9 cellular contexts compared by ENCODE assay signal in genomic region chrX:19593684-19594083, GRCh38.
A peak's percentile ranks its signal among the peaks of the same experiment; 100 is the strongest.
DNase-seq lines count a peak whose midpoint lies in the region; ATAC-seq and TF ChIP-seq lines count a peak whose summit lies in the region.
"Had no signal": no experiment of that assay in that cellular context is flagged by ENCODE, and none has a peak within 500 bp of the region (broad histone marks: within the 10 kb centered on the region; RNA-seq: fewer than 3 reads in every experiment).

No MANE protein-coding gene starts in this region.

- H3K79me2 ChIP-seq in GM23248 (ENCODE audit: insufficient read depth) (peaks cover 19% of the 10 kb centered on the region), neural cell (replicated peaks; ENCODE audit: insufficient read depth, low read length) (no peaks in the 10 kb centered on the region)

- H3K9ac ChIP-seq in GM23248 (peak overlapping the region; percentile 49), endodermal cell (ENCODE audit: extremely low read depth, low read length, poor library complexity, severe bottlenecking) (no peak overlapping the region), neural cell (ENCODE audit: low read length) (no peak overlapping the region)

- peaks cover 11 to 31% (median 25%) of the 10 kb centered on the region in 3 donors for H3K4me1 Mint-ChIP-seq in CD8-positive, alpha-beta memory T cell
- H3K4me1 Mint-ChIP-seq in endodermal cell = peaks cover 4% of the 10 kb centered on the region

- peak overlapping the region in 5 of 8 donors; percentile 4 to 90 (median 54) for H3K27ac Mint-ChIP-seq in CD8-positive, alpha-beta memory T cell
- H3K27ac Mint-ChIP-seq in endodermal cell = no peak overlapping the region

- ATAC-seq in HG02885 (IDR thresholded peaks at IDR 0.05; ENCODE audit: poor library complexity, unreplicated experiment) = no peak

- no peaks in the 10 kb centered on the region for H3K9me3 Mint-ChIP-seq in CD8-positive, alpha-beta memory T cell
- H3K9me3 Mint-ChIP-seq in endodermal cell = peaks cover 72% of the 10 kb centered on the region

- peak; percentile 51 for TF ChIP-seq CTCF in endodermal cell (conservative IDR thresholded peaks at IDR 0.05)
- TF ChIP-seq CTCF in neural cell (IDR thresholded peaks at IDR 0.05; ENCODE audit: poor library complexity, severe bottlenecking) = peak; percentile 68
- no peak for TF ChIP-seq CTCF in lower leg skin (IDR thresholded peaks at IDR 0.05)

- intact Hi-C loops in lower leg skin (cut with DNase I; ENCODE audit: low total_unique reads) = no loop called here

- DNase-seq in CD8-positive, alpha-beta memory T cell = peak in 4 of 5 donors; percentile 4 to 24 (median 12)
- DNase-seq in GM23248 (peak; percentile 74), RKO (ENCODE audit: low spot score) (peak; percentile 60), endodermal cell (no peak), GDM1 (lab: John Stamatoyannopoulos, UW) (no peak), lower leg skin (ENCODE audit: low spot score in 2 of 2) (no peak)

- peaks cover 4 to 73% (median 4%) of the 10 kb centered on the region in 3 donors for H3K36me3 Mint-ChIP-seq in CD8-positive, alpha-beta memory T cell
- H3K36me3 Mint-ChIP-seq in endodermal cell (ENCODE audit: low read depth) = peaks cover 13% of the 10 kb centered on the region

- H3K4me3 Mint-ChIP-seq in CD8-positive, alpha-beta memory T cell = no peak overlapping the region
- H3K4me3 Mint-ChIP-seq in endodermal cell = no peak overlapping the region

- in situ Hi-C loops in GM23248 (cut with MboI) = loop anchor here (25.0 kb wide), 1 partner anchor 294 kb away; the partner anchor contains the start of gene SH3KBP1

- H3K27me3 ChIP-seq in CD8-positive, alpha-beta memory T cell (ENCODE audit: insufficient read depth, low read length, poor library complexity, severe bottlenecking) = no peaks in the 10 kb centered on the region
- H3K27me3 ChIP-seq in GM23248 (replicated peaks; ENCODE audit: insufficient read depth) (no peaks in the 10 kb centered on the region), endodermal cell (ENCODE audit: control insufficient read depth, insufficient read depth, low read length, poor library complexity, severe bottlenecking) (no peaks in the 10 kb centered on the region), neural cell (ENCODE audit: insufficient read depth, low read depth, low read length) (no peaks in the 10 kb centered on the region)

- POLR2A ChIA-PET in CD8-positive, alpha-beta memory T cell (lab: Charles Lee) = no interaction called here

- no peaks in the 10 kb centered on the region for H3K9me2 ChIP-seq in GM23248 (ENCODE audit: insufficient read depth)
- no peaks in the 10 kb centered on the region for H3K9me2 ChIP-seq in neural cell (ENCODE audit: insufficient read depth, low read length)

- H2AFZ ChIP-seq in GM23248 (no peak overlapping the region), neural cell (ENCODE audit: low read depth, low read length) (no peak overlapping the region)

- 0 out of 2 replicates have a peak, but pooled peaks cover 7% of the 10 kb centered on the region for H3F3A ChIP-seq in GM23248 (ENCODE audit: insufficient read depth)
- no peaks in the 10 kb centered on the region for H3F3A ChIP-seq in neural cell (ENCODE audit: insufficient read depth, low read length, poor library complexity, severe bottlenecking)

- TF ChIP-seq POLR2A in lower leg skin (IDR thresholded peaks at IDR 0.05) = no peak

- H3K4me2 ChIP-seq in GM23248 (ENCODE audit: unreplicated experiment) (no peak overlapping the region), neural cell (ENCODE audit: low read length) (no peak overlapping the region)

- peaks cover 8% of the 10 kb centered on the region for H3K36me3 ChIP-seq in CD8-positive, alpha-beta memory T cell (ENCODE audit: insufficient read depth, low read length)
- no peaks in the 10 kb centered on the region; the same call in 1 of the 2 replicates for H3K36me3 ChIP-seq in GM23248 (ENCODE audit: low read depth)
- no peaks in the 10 kb centered on the region for H3K36me3 ChIP-seq in endodermal cell (ENCODE audit: control insufficient read depth, insufficient read depth, low read length)
- no peaks in the 10 kb centered on the region for H3K36me3 ChIP-seq in neural cell (ENCODE audit: insufficient read depth, low read length)

- H4K20me1 ChIP-seq in GM23248 (ENCODE audit: insufficient read depth) (no peaks in the 10 kb centered on the region), neural cell (ENCODE audit: insufficient read depth) (no peaks in the 10 kb centered on the region)

- peak; percentile 76 for TF ChIP-seq RAD21 in neural cell (conservative IDR thresholded peaks at IDR 0.05)

- CTCF ChIA-PET in CD8-positive, alpha-beta memory T cell (lab: Charles Lee) = interaction anchor here (1.1 to 1.9 kb wide), 2 partner anchors 290 to 294 kb away, joined by 3 to 5 read pairs; partner anchors contain the start of gene SH3KBP1

- 37 to 41% methylated on average over 2 of the region's 2 CpGs for WGBS in GM23248 (ENCODE audit: low coverage in 1 of 2, low lambda C conversion rate in 2 of 2, missing lambda C conversion rate in 2 of 2), 2 experiments
- 83% methylated on average over 2 of the region's 2 CpGs; no CpG with 5 or more reads in 1 of the 2 experiments for WGBS in endodermal cell (ENCODE audit: insufficient coverage in 1 of 2, insufficient read length in 1 of 2), 2 experiments
- 17 to 50% methylated on average over 2 of the region's 2 CpGs for WGBS in lower leg skin, 2 donors

- no peak for TF ChIP-seq EP300 in neural cell (conservative IDR thresholded peaks at IDR 0.05; ENCODE audit: poor library complexity, severe bottlenecking)

- H3K4me1 ChIP-seq in CD8-positive, alpha-beta memory T cell (ENCODE audit: insufficient read depth, low read length) = no peaks in the 10 kb centered on the region
- peaks cover 31% of the 10 kb centered on the region for H3K4me1 ChIP-seq in GM23248 (ENCODE audit: insufficient read depth)
- H3K4me1 ChIP-seq in endodermal cell (ENCODE audit: control insufficient read depth, insufficient read depth, low read length) = no peaks in the 10 kb centered on the region

- no peaks in the 10 kb centered on the region for H3K9me3 ChIP-seq in CD8-positive, alpha-beta memory T cell (ENCODE audit: low read length)
- H3K9me3 ChIP-seq in GM23248 (ENCODE audit: low read depth) (no peaks in the 10 kb centered on the region), endodermal cell (ENCODE audit: control insufficient read depth, low read length) (no peaks in the 10 kb centered on the region), neural cell (ENCODE audit: low read length) (no peaks in the 10 kb centered on the region)

- no peak overlapping the region for H3K27ac ChIP-seq in CD8-positive, alpha-beta memory T cell (ENCODE audit: low read depth, low read length)
- H3K27ac ChIP-seq in GM23248 (peak overlapping the region; percentile 45; the same call in 1 of the 2 replicates), endodermal cell (ENCODE audit: low read depth, low read length) (no peak overlapping the region), neural cell (ENCODE audit: low read length) (no peak overlapping the region)

- peaks cover 0 to 6% of the 10 kb centered on the region in 2 donors for H3K27me3 Mint-ChIP-seq in CD8-positive, alpha-beta memory T cell
- no peaks in the 10 kb centered on the region for H3K27me3 Mint-ChIP-seq in endodermal cell (ENCODE audit: insufficient read depth)

- H3K4me3 ChIP-seq in CD8-positive, alpha-beta memory T cell (ENCODE audit: low read length) = no peak overlapping the region
- no peak overlapping the region for H3K4me3 ChIP-seq in GM23248
- no peak overlapping the region for H3K4me3 ChIP-seq in endodermal cell (ENCODE audit: low read length)
- H3K4me3 ChIP-seq in neural cell (ENCODE audit: low read length) = no peak overlapping the region
- H3K4me3 ChIP-seq in lower leg skin (ENCODE audit: low read depth, poor library complexity, severe bottlenecking) = no peak overlapping the region
- H3K4me3 ChIP-seq: skin epidermis had no signal

TF ChIP-seq in neural cell, 6 proteins besides CTCF, POLR2A, EP300 and RAD21:
- TF ChIP-seq EZH2 (IDR thresholded peaks at IDR 0.05; ENCODE audit: borderline replicate concordance, insufficient read depth, low read length, poor library complexity, severe bottlenecking) (no peak), TAF1 (IDR thresholded peaks at IDR 0.05; ENCODE audit: low read depth) (no peak), SMC3 (conservative IDR thresholded peaks at IDR 0.05; ENCODE audit: poor library complexity) (peak; percentile 78), MXI1 (conservative IDR thresholded peaks at IDR 0.05; ENCODE audit: poor library complexity, severe bottlenecking) (no peak), REST (IDR thresholded peaks at IDR 0.05; ENCODE audit: borderline replicate concordance) (no peak), POLR2AphosphoS5 (IDR thresholded peaks at IDR 0.05) (no peak)

Comparison
In these comparisons a context has a peak if more than half of its experiments do, and no peak if none do; other contexts are left out.
1. DNase-seq: peak in CD8-positive, alpha-beta memory T cell (4 of 5), GM23248 (single experiment) and RKO (single experiment); none in endodermal cell (single experiment), GDM1 (single experiment) and lower leg skin (0 of 2).
2. CTCF ChIP-seq: peak in endodermal cell (single experiment) and neural cell (single experiment); none in lower leg skin (0 of 3).